In genomic region chr19:49462492-49462891, GRCh38 we compare ENCODE assay signal across 13 cellular contexts. TPM values are rescaled to one million over a fixed set of nuclear protein-coding genes. Genes with fewer than 3 reads are reported as not detected.
DNase-seq lines count a peak whose midpoint lies in the region; ATAC-seq and TF ChIP-seq lines count a peak whose summit lies in the region.
"Had no signal": no experiment of that assay in that cellular context is flagged by ENCODE, and none has a peak within 500 bp of the region (broad histone marks: within the 10 kb centered on the region; RNA-seq: fewer than 3 reads in every experiment).

No MANE protein-coding gene starts in this region.

- TF ChIP-seq CTCF in GM13977 (IDR thresholded peaks at IDR 0.05; ENCODE audit: extremely low read depth, insufficient read depth, missing control alignments) = no peak

- H3K27me3 Mint-ChIP-seq in stimulated activated naive CD8-positive, alpha-beta T cell treated with anti-CD3 and anti-CD28 coated beads, Interleukin-15, amount 100 ng/mL, for 72 hours = no peaks in the 10 kb centered on the region
- H3K27me3 Mint-ChIP-seq in naive B cell = no peaks in the 10 kb centered on the region
- no peaks in the 10 kb centered on the region for H3K27me3 Mint-ChIP-seq in stimulated activated naive B cell treated with anti-CD40 and anti-IgM and Interleukin-4, amounts not matched to agents 10 μg/mL and 1 μg/mL and 100 μg/mL, for 72 hours

- no peak for ATAC-seq in stimulated activated naive CD8-positive, alpha-beta T cell treated with anti-CD3 and anti-CD28 coated beads, Interleukin-15, amount 100 ng/mL, for 72 hours
- no peak for ATAC-seq in stimulated activated naive CD8-positive, alpha-beta T cell treated with anti-CD3 and anti-CD28 coated beads, Interleukin-15, Interleukin-2, amounts not matched to agents 100 U/mL and 50 U/mL, for 24 hours
- ATAC-seq in naive B cell (ENCODE audit: low read depth in 2 of 2) (no peak), GM18511 (IDR thresholded peaks at IDR 0.05; ENCODE audit: unreplicated experiment) (no peak), GM21825 (IDR thresholded peaks at IDR 0.05; ENCODE audit: unreplicated experiment) (no peak)
- ATAC-seq in stimulated activated naive B cell treated with anti-CD40 and anti-IgM and Interleukin-4, amounts not matched to agents 10 μg/mL and 1 μg/mL and 100 μg/mL, for 72 hours (replicated peaks) = no peak
- ATAC-seq: A549, K562 had no signal

- peaks cover 29% of the 10 kb centered on the region for H3K4me1 Mint-ChIP-seq in stimulated activated naive CD8-positive, alpha-beta T cell treated with anti-CD3 and anti-CD28 coated beads, Interleukin-15, amount 100 ng/mL, for 72 hours
- H3K4me1 Mint-ChIP-seq in naive B cell = peaks cover 0 to 3% (median 0%) of the 10 kb centered on the region in 3 donors
- peaks cover 6 to 16% of the 10 kb centered on the region in 2 donors for H3K4me1 Mint-ChIP-seq in stimulated activated naive B cell treated with anti-CD40 and anti-IgM and Interleukin-4, amounts not matched to agents 10 μg/mL and 1 μg/mL and 100 μg/mL, for 72 hours
- H3K4me1 Mint-ChIP-seq: CD14-positive monocyte had no signal

- H3K36me3 Mint-ChIP-seq in naive B cell = peaks cover 0 to 11% of the 10 kb centered on the region in 2 donors
- H3K36me3 Mint-ChIP-seq in stimulated activated naive B cell treated with anti-CD40 and anti-IgM and Interleukin-4, amounts not matched to agents 10 μg/mL and 1 μg/mL and 100 μg/mL, for 72 hours = peaks cover 44 to 46% of the 10 kb centered on the region in 2 donors

- DNase-seq in stimulated activated naive CD8-positive, alpha-beta T cell treated with anti-CD3 and anti-CD28 coated beads, Interleukin-15, amount 100 ng/mL, for 72 hours = no peak
- no peak for DNase-seq in stimulated activated naive CD8-positive, alpha-beta T cell treated with anti-CD3 and anti-CD28 coated beads, Interleukin-15, Interleukin-2, amounts not matched to agents 100 U/mL and 50 U/mL, for 24 hours
- peak; percentile 12 for DNase-seq in GM13977 (ENCODE audit: low spot score)
- no peak for DNase-seq in naive B cell
- DNase-seq in stimulated activated naive B cell treated with anti-CD40 and anti-IgM and Interleukin-4, amounts not matched to agents 10 μg/mL and 1 μg/mL and 100 μg/mL, for 72 hours = no peak
- DNase-seq in SHP77 (lab: John Stamatoyannopoulos, UW) = no peak
- DNase-seq: BE2C, DMS79 had no signal

- no peak overlapping the region for H3K4me3 Mint-ChIP-seq in stimulated activated naive CD8-positive, alpha-beta T cell treated with anti-CD3 and anti-CD28 coated beads, Interleukin-15, amount 100 ng/mL, for 72 hours
- no peak overlapping the region for H3K4me3 Mint-ChIP-seq in naive B cell
- H3K4me3 Mint-ChIP-seq in stimulated activated naive B cell treated with anti-CD40 and anti-IgM and Interleukin-4, amounts not matched to agents 10 μg/mL and 1 μg/mL and 100 μg/mL, for 72 hours = no peak overlapping the region
- H3K4me3 Mint-ChIP-seq: CD14-positive monocyte had no signal

- no peaks in the 10 kb centered on the region for H3K9me3 Mint-ChIP-seq in stimulated activated naive CD8-positive, alpha-beta T cell treated with anti-CD3 and anti-CD28 coated beads, Interleukin-15, amount 100 ng/mL, for 72 hours
- H3K9me3 Mint-ChIP-seq in naive B cell = no peaks in the 10 kb centered on the region
- H3K9me3 Mint-ChIP-seq in stimulated activated naive B cell treated with anti-CD40 and anti-IgM and Interleukin-4, amounts not matched to agents 10 μg/mL and 1 μg/mL and 100 μg/mL, for 72 hours = no peaks in the 10 kb centered on the region
- H3K9me3 Mint-ChIP-seq: CD14-positive monocyte had no signal

- H3K27ac Mint-ChIP-seq in stimulated activated naive CD8-positive, alpha-beta T cell treated with anti-CD3 and anti-CD28 coated beads, Interleukin-15, amount 100 ng/mL, for 72 hours = peak overlapping the region; percentile 5 to 13
- peak overlapping the region in 4 of 6 donors; percentile 15 to 76 (median 19) for H3K27ac Mint-ChIP-seq in naive B cell
- H3K27ac Mint-ChIP-seq in stimulated activated naive B cell treated with anti-CD40 and anti-IgM and Interleukin-4, amounts not matched to agents 10 μg/mL and 1 μg/mL and 100 μg/mL, for 72 hours = peak overlapping the region; percentile 47
- H3K27ac Mint-ChIP-seq: CD14-positive monocyte had no signal

- in situ Hi-C loops in GM13977 (cut with MboI; ENCODE audit: low pct_unique_long_range_greater_than_20kb, low sequenced_read_pairs, unreplicated experiment) = no loop called here

RNA-seq across cellular contexts. Expression of gene ALDH16A1, which starts 9.5 kb away (rescaled TPM):
- 100 to 1,000 TPM in 1 of 6 donors, 10 to 100 TPM in 5; 54.2 to 103 (median 74.6) TPM for polyA plus RNA-seq in naive B cell (ENCODE audit: low read depth in 6 of 6)

RNA-seq across cellular contexts. Expression of gene PIH1D1, which starts 10.9 kb away (rescaled TPM):
- 10 to 100 TPM; 70.3 to 95.3 (median 79.0) TPM for polyA plus RNA-seq in naive B cell (ENCODE audit: low read depth in 6 of 6)

RNA-seq across cellular contexts. Expression of gene FLT3LG, which starts 11.5 kb away (rescaled TPM):
- polyA plus RNA-seq in naive B cell (ENCODE audit: low read depth in 6 of 6) = 10 to 100 TPM in 5 of 6 donors, 1 to 10 TPM in 1; 9.5 to 15.0 (median 11.4) TPM

RNA-seq across cellular contexts. Expression of gene SLC17A7, which starts 21.2 kb away (rescaled TPM):
- polyA plus RNA-seq in naive B cell (ENCODE audit: low read depth in 6 of 6) = not detected

RNA-seq across cellular contexts. Expression of gene RPL13A, which starts 24.9 kb away (rescaled TPM):
- polyA plus RNA-seq in naive B cell (ENCODE audit: low read depth in 6 of 6) = 1,000 to 10,000 TPM; 1,519 to 3,103 (median 2,606) TPM
